8 cellular contexts compared by ENCODE assay signal in genomic region chr1:108719654-108720435, GRCh38. TPM values are rescaled to one million over a fixed set of nuclear protein-coding genes. Genes with fewer than 3 reads are reported as not detected.
DNase-seq lines count a peak whose midpoint lies in the region; ATAC-seq and TF ChIP-seq lines count a peak whose summit lies in the region.

No MANE protein-coding gene starts in this region.

- H3K27ac Mint-ChIP-seq in effector memory CD8-positive, alpha-beta T cell, result no peak overlapping the region
- no peak overlapping the region for H3K27ac Mint-ChIP-seq in glutamatergic neuron (ENCODE audit: unreplicated experiment)

- H3K4me1 Mint-ChIP-seq in effector memory CD8-positive, alpha-beta T cell (ENCODE audit: low read depth in 2 of 2), result no peaks in the 10 kb centered on the region
- H3K4me1 Mint-ChIP-seq in glutamatergic neuron (ENCODE audit: low read depth, unreplicated experiment), result no peaks in the 10 kb centered on the region

- H3K4me1 ChIP-seq in heart left ventricle, result peaks cover 0 to 22% (median 3%) of the 10 kb centered on the region in 12 donors
- H3K4me1 ChIP-seq in left ventricle myocardium inferior, result peaks cover 8% of the 10 kb centered on the region

- H3K27ac ChIP-seq in heart left ventricle (no peak overlapping the region), left ventricle myocardium inferior (replicated peaks) (no peak overlapping the region), temporal lobe (ENCODE audit: low read depth, low read length) (peak overlapping the region; percentile 78)

- no peak for TF ChIP-seq POLR2A in heart left ventricle (IDR thresholded peaks at IDR 0.05)

- DNase-seq in heart left ventricle, result peak in 2 of 5 donors; percentile 25 to 41
- DNase-seq in left ventricle myocardium inferior, result no peak
- peak; percentile 90 for DNase-seq in fibroblast of the aortic adventitia (ENCODE audit: low read depth)
- no peak for DNase-seq in cortex of kidney (lab: John Stamatoyannopoulos, UW)
- DNase-seq in effector memory CD8-positive, alpha-beta T cell, result no peak
- no peak for DNase-seq in glutamatergic neuron

- H3K9me3 ChIP-seq in heart left ventricle (no peaks in the 10 kb centered on the region), left ventricle myocardium inferior (replicated peaks) (no peaks in the 10 kb centered on the region)

- H3K4me3 Mint-ChIP-seq in effector memory CD8-positive, alpha-beta T cell, result no peak overlapping the region
- H3K4me3 Mint-ChIP-seq in glutamatergic neuron (ENCODE audit: unreplicated experiment), result no peak overlapping the region

- H3K36me3 ChIP-seq in heart left ventricle, result no peaks in the 10 kb centered on the region
- H3K36me3 ChIP-seq in left ventricle myocardium inferior, result no peaks in the 10 kb centered on the region

- ATAC-seq in heart left ventricle (peak in 3 of 4 donors; percentile 48 to 81 (median 71)), SK-N-SH treated with all-trans-retinoic acid at 6 μM for 48 hours (peak; percentile 94)
- ATAC-seq in effector memory CD8-positive, alpha-beta T cell (replicated peaks), result no peak

- H3K4me3 ChIP-seq in heart left ventricle (no peak overlapping the region), left ventricle myocardium inferior (no peak overlapping the region), fibroblast of the aortic adventitia (ENCODE audit: low read depth, low read length) (no peak overlapping the region)

- intact Hi-C loops in heart left ventricle (cut with DNase I), result no loop called here
- intact Hi-C loops in left ventricle myocardium inferior (cut with micrococcal nuclease), result no loop called here

- peaks cover 10 to 22% of the 10 kb centered on the region in 2 donors for H3K27me3 Mint-ChIP-seq in effector memory CD8-positive, alpha-beta T cell
- peaks cover 2% of the 10 kb centered on the region for H3K27me3 Mint-ChIP-seq in glutamatergic neuron (ENCODE audit: unreplicated experiment)

- TF ChIP-seq CTCF in heart left ventricle (IDR thresholded peaks at IDR 0.05) (no peak), left ventricle myocardium inferior (IDR thresholded peaks at IDR 0.05; ENCODE audit: borderline replicate concordance) (no peak), fibroblast of the aortic adventitia (IDR thresholded peaks at IDR 0.05; ENCODE audit: insufficient read depth, low read length) (no peak), glutamatergic neuron (IDR thresholded peaks at IDR 0.05; ENCODE audit: partially characterized antibody, unreplicated experiment) (no peak)

- H3K27me3 ChIP-seq in heart left ventricle (no peaks in the 10 kb centered on the region), left ventricle myocardium inferior (ENCODE audit: low read depth) (peaks cover 3% of the 10 kb centered on the region)

- 62 to 65% (median 64%) methylated on average over 8 of the region's 8 CpGs for WGBS in heart left ventricle, 4 donors

- H3K36me3 Mint-ChIP-seq in effector memory CD8-positive, alpha-beta T cell (ENCODE audit: insufficient read depth), result no peaks in the 10 kb centered on the region
- no peaks in the 10 kb centered on the region for H3K36me3 Mint-ChIP-seq in glutamatergic neuron (ENCODE audit: unreplicated experiment)

- H3K9me3 Mint-ChIP-seq in effector memory CD8-positive, alpha-beta T cell, result no peaks in the 10 kb centered on the region
- no peaks in the 10 kb centered on the region for H3K9me3 Mint-ChIP-seq in glutamatergic neuron (ENCODE audit: unreplicated experiment)

TF ChIP-seq in SK-N-SH treated with all-trans-retinoic acid at 6 μM for 48 hours, 23 proteins besides CTCF, POLR2A, EP300 and RAD21:
- TF ChIP-seq ZNF8 (CRISPR knock-in tag; IDR thresholded peaks at IDR 0.05) (no peak), OSR1 (CRISPR knock-in tag; IDR thresholded peaks at IDR 0.05) (no peak), BACH2 (CRISPR knock-in tag; IDR thresholded peaks at IDR 0.05; ENCODE audit: borderline replicate concordance) (no peak), ESRRG (CRISPR knock-in tag; IDR thresholded peaks at IDR 0.05) (no peak), TOX (CRISPR knock-in tag; IDR thresholded peaks at IDR 0.05; ENCODE audit: borderline replicate concordance) (no peak), CSDC2 (CRISPR knock-in tag; IDR thresholded peaks at IDR 0.05) (no peak), ARNTL (CRISPR knock-in tag; IDR thresholded peaks at IDR 0.05; ENCODE audit: borderline replicate concordance, low read depth) (no peak), CSRNP3 (CRISPR knock-in tag; IDR thresholded peaks at IDR 0.05) (no peak), GLIS3 (CRISPR knock-in tag; IDR thresholded peaks at IDR 0.05) (no peak), ZNF70 (CRISPR knock-in tag; IDR thresholded peaks at IDR 0.05) (no peak), SNAI2 (CRISPR knock-in tag; IDR thresholded peaks at IDR 0.05) (no peak), ISL1 (CRISPR knock-in tag; IDR thresholded peaks at IDR 0.05) (no peak), TCF4 (CRISPR knock-in tag; IDR thresholded peaks at IDR 0.05; ENCODE audit: borderline replicate concordance) (no peak)
- TF ChIP-seq, protein P1, sequence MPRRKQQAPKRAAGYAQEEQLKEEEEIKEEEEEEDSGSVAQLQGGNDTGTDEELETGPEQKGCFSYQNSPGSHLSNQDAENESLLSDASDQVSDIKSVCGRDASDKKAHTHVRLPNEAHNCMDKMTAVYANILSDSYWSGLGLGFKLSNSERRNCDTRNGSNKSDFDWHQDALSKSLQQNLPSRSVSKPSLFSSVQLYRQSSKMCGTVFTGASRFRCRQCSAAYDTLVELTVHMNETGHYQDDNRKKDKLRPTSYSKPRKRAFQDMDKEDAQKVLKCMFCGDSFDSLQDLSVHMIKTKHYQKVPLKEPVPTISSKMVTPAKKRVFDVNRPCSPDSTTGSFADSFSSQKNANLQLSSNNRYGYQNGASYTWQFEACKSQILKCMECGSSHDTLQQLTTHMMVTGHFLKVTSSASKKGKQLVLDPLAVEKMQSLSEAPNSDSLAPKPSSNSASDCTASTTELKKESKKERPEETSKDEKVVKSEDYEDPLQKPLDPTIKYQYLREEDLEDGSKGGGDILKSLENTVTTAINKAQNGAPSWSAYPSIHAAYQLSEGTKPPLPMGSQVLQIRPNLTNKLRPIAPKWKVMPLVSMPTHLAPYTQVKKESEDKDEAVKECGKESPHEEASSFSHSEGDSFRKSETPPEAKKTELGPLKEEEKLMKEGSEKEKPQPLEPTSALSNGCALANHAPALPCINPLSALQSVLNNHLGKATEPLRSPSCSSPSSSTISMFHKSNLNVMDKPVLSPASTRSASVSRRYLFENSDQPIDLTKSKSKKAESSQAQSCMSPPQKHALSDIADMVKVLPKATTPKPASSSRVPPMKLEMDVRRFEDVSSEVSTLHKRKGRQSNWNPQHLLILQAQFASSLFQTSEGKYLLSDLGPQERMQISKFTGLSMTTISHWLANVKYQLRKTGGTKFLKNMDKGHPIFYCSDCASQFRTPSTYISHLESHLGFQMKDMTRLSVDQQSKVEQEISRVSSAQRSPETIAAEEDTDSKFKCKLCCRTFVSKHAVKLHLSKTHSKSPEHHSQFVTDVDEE (CRISPR knock-in tag; IDR thresholded peaks at IDR 0.05), result no peak
- TF ChIP-seq, protein P2, sequence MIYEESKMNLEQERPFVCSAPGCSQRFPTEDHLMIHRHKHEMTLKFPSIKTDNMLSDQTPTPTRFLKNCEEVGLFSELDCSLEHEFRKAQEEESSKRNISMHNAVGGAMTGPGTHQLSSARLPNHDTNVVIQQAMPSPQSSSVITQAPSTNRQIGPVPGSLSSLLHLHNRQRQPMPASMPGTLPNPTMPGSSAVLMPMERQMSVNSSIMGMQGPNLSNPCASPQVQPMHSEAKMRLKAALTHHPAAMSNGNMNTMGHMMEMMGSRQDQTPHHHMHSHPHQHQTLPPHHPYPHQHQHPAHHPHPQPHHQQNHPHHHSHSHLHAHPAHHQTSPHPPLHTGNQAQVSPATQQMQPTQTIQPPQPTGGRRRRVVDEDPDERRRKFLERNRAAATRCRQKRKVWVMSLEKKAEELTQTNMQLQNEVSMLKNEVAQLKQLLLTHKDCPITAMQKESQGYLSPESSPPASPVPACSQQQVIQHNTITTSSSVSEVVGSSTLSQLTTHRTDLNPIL (CRISPR knock-in tag; IDR thresholded peaks at IDR 0.05; ENCODE audit: low read depth), result no peak

RNA-seq across cellular contexts. Expression of gene FNDC7, which starts 7.1 kb away (rescaled TPM):
- under 1 TPM in 1 of 9 donors, not detected in 8; 0.08 TPM for total RNA-seq in heart left ventricle
- polyA plus RNA-seq in heart left ventricle, result not detected
- total RNA-seq in left ventricle myocardium inferior, result not detected
- under 0.01 TPM in 1 of 2 replicates, not detected in the other for total RNA-seq in fibroblast of the aortic adventitia (ENCODE audit: low replicate concordance)
- 0.25 TPM for total RNA-seq in temporal lobe
- not detected for total RNA-seq in glutamatergic neuron (ENCODE audit: unreplicated experiment)

RNA-seq across cellular contexts. Expression of gene STXBP3, which starts 26.6 kb away (rescaled TPM):
- total RNA-seq in heart left ventricle, result 10 to 100 TPM; 22.4 to 42.7 (median 26.1) TPM
- 10 to 100 TPM; 19.2 to 28.8 TPM for polyA plus RNA-seq in heart left ventricle
- total RNA-seq in left ventricle myocardium inferior, result 26.8 TPM
- 45.0 and 78.7 TPM in 2 replicates for total RNA-seq in fibroblast of the aortic adventitia (ENCODE audit: low replicate concordance)
- 31.7 TPM for total RNA-seq in temporal lobe
- 19.5 TPM for total RNA-seq in glutamatergic neuron (ENCODE audit: unreplicated experiment)

RNA-seq across cellular contexts. Expression of gene PRPF38B, which starts 27.7 kb away (rescaled TPM):
- total RNA-seq in heart left ventricle (10 to 100 TPM in 7 of 9 donors, 1 to 10 TPM in 2; 7.7 to 18.2 (median 13.5) TPM), left ventricle myocardium inferior (16.5 TPM), fibroblast of the aortic adventitia (ENCODE audit: low replicate concordance) (20.0 and 25.2 TPM in 2 replicates), temporal lobe (13.8 TPM), glutamatergic neuron (ENCODE audit: unreplicated experiment) (52.2 TPM)
- 10 to 100 TPM; 19.5 to 22.6 TPM for polyA plus RNA-seq in heart left ventricle

RNA-seq across cellular contexts. Expression of gene HENMT1, which starts 59.0 kb away (rescaled TPM):
- total RNA-seq in heart left ventricle, result 1 to 10 TPM in 4 of 9 donors, under 1 TPM in 5; 0.44 to 4.5 (median 0.93) TPM
- polyA plus RNA-seq in heart left ventricle, result 1 to 10 TPM in 1 of 2 donors, under 1 TPM in 1; 0.61 to 1.5 TPM
- total RNA-seq in left ventricle myocardium inferior, result 1.4 TPM
- total RNA-seq in fibroblast of the aortic adventitia (ENCODE audit: low replicate concordance), result 4.1 and 4.5 TPM in 2 replicates
- total RNA-seq in temporal lobe, result 20.7 TPM
- 15.9 TPM for total RNA-seq in glutamatergic neuron (ENCODE audit: unreplicated experiment)
